8 cellular contexts compared by ENCODE assay signal in genomic region chr4:38866973-38867477, GRCh38. TPM values are rescaled to one million over a fixed set of nuclear protein-coding genes. Genes with fewer than 3 reads are reported as not detected.
DNase-seq lines count a peak whose midpoint lies in the region; ATAC-seq and TF ChIP-seq lines count a peak whose summit lies in the region.

No MANE protein-coding gene starts in this region.

- TF ChIP-seq EP300 in esophagus muscularis mucosa (IDR thresholded peaks at IDR 0.05) = no peak

- CTCF ChIA-PET in OCI-LY7 (lab: Charles Lee; ENCODE audit: unreplicated experiment) = no interaction called here

- DNase-seq in OCI-LY7 (ENCODE audit: low spot score) (no peak), esophagus muscularis mucosa (ENCODE audit: extremely low spot score) (no peak), skeletal muscle cell (ENCODE audit: low read depth) (no peak), HAP-1 (ENCODE audit: low spot score in 2 of 2) (no peak), D341Med (ENCODE audit: low spot score) (no peak), NCI-H2081 treated with DMSO at 0.1 percent for 48 hours (lab: John Stamatoyannopoulos, UW) (no peak)

- H3K4me3 ChIP-seq in OCI-LY7 (ENCODE audit: low read depth, low read length, poor library complexity, severe bottlenecking) = no peak overlapping the region
- H3K4me3 ChIP-seq in esophagus muscularis mucosa = peak overlapping the region; percentile 62 to 90 (median 87)
- H3K4me3 ChIP-seq in skeletal muscle cell (ENCODE audit: low read depth, low read length) = peak overlapping the region; percentile 47
- no peak overlapping the region for H3K4me3 ChIP-seq in HAP-1

- no peak for TF ChIP-seq CTCF in OCI-LY7 (conservative IDR thresholded peaks at IDR 0.05; ENCODE audit: low read length)
- no peak for TF ChIP-seq CTCF in esophagus muscularis mucosa (IDR thresholded peaks at IDR 0.05)

- WGBS in esophagus muscularis mucosa = 58% methylated on average over 9 of the region's 11 CpGs

- ATAC-seq in GM19372 (IDR thresholded peaks at IDR 0.05; ENCODE audit: low read depth, unreplicated experiment) = peak; percentile 19
- no peak for ATAC-seq in HG02763 (IDR thresholded peaks at IDR 0.05; ENCODE audit: unreplicated experiment)

- no TSS peak for BruUV-seq in OCI-LY7 (replicated peaks; lab: Mats Ljungman, UMichigan)

- in situ Hi-C loops in HAP-1 (cut with MboI; ENCODE audit: low sequenced_read_pairs) = no loop called here

- H3K9me3 ChIP-seq in OCI-LY7 (ENCODE audit: low read length) = no peaks in the 10 kb centered on the region
- no peaks in the 10 kb centered on the region for H3K9me3 ChIP-seq in esophagus muscularis mucosa
- H3K9me3 ChIP-seq in HAP-1 = no peaks in the 10 kb centered on the region

- H2AFZ ChIP-seq in OCI-LY7 (ENCODE audit: low read length) = no peak overlapping the region

- no peak overlapping the region for H3K27ac ChIP-seq in OCI-LY7 (ENCODE audit: low read depth, low read length, poor library complexity, severe bottlenecking)
- peak overlapping the region; percentile 89 to 95 (median 95) for H3K27ac ChIP-seq in esophagus muscularis mucosa (replicated peaks in 1 of 4)

- POLR2A ChIA-PET in OCI-LY7 (lab: Charles Lee) = interaction anchor here (0.6 to 1.0 kb wide), 3 partner anchors 103 to 835 kb away, joined by 3 read pairs; no protein-coding TSS in a partner anchor

- H3K36me3 ChIP-seq in OCI-LY7 (ENCODE audit: insufficient read depth, low read length) (no peaks in the 10 kb centered on the region), esophagus muscularis mucosa (peaks cover 0 to 13% (median 0%) of the 10 kb centered on the region in 4 donors), HAP-1 (replicated peaks) (no peaks in the 10 kb centered on the region)

- H3K4me2 ChIP-seq in OCI-LY7 (ENCODE audit: low read length) = peak overlapping the region; percentile 34; the same call in 1 of the 2 replicates

- H4K20me1 ChIP-seq in OCI-LY7 (ENCODE audit: insufficient read depth, low read length) = no peaks in the 10 kb centered on the region

- no peaks in the 10 kb centered on the region for H3K79me2 ChIP-seq in OCI-LY7 (ENCODE audit: insufficient read depth, low read depth, low read length)

- no peaks in the 10 kb centered on the region for H3K4me1 ChIP-seq in OCI-LY7 (ENCODE audit: insufficient read depth, low read length, poor library complexity, severe bottlenecking)
- H3K4me1 ChIP-seq in esophagus muscularis mucosa = peaks cover 12 to 44% (median 43%) of the 10 kb centered on the region in 4 donors
- H3K4me1 ChIP-seq in HAP-1 = no peaks in the 10 kb centered on the region

- no peaks in the 10 kb centered on the region for H3K9me2 ChIP-seq in OCI-LY7 (ENCODE audit: insufficient read depth, low read length)

- TF ChIP-seq POLR2A in esophagus muscularis mucosa (IDR thresholded peaks at IDR 0.05; ENCODE audit: low read depth) = no peak

- H3K27me3 ChIP-seq in esophagus muscularis mucosa (no peaks in the 10 kb centered on the region), HAP-1 (ENCODE audit: low read depth) (0 out of 2 replicates have a peak, but pooled peaks cover 3% of the 10 kb centered on the region)

- intact Hi-C loops in OCI-LY7 (cut with micrococcal nuclease; ENCODE audit: unreplicated experiment) (no loop called here), esophagus muscularis mucosa (cut with DNase I) (no loop called here)

RNA-seq across cellular contexts. Expression of gene FAM114A1, which starts 0.6 kb away (rescaled TPM):
- total RNA-seq in OCI-LY7 (2014; rRNA removed; shearing (Covaris generic)) = not detected in 2 replicates
- total RNA-seq in OCI-LY7 (2022) = not detected in 2 replicates
- 100 to 1,000 TPM in 3 of 4 donors, 10 to 100 TPM in 1; 88.6 to 145 (median 110) TPM for total RNA-seq in esophagus muscularis mucosa

RNA-seq across cellular contexts. Expression of gene TLR6, which starts 10.4 kb away (rescaled TPM):
- total RNA-seq in OCI-LY7 (2014; rRNA removed; shearing (Covaris generic)) = 1.5 TPM in 2 replicates
- total RNA-seq in OCI-LY7 (2022) (7.1 and 9.2 TPM in 2 replicates), esophagus muscularis mucosa (1 to 10 TPM; 1.1 to 1.8 (median 1.7) TPM)

Comparison
In these comparisons a context has a peak if more than half of its experiments do, and no peak if none do; other contexts are left out.
1. H3K4me3 ChIP-seq: peak in esophagus muscularis mucosa (4 of 4) and skeletal muscle cell (single experiment); none in OCI-LY7 (single experiment) and HAP-1 (single experiment).
2. RNA of gene FAM114A1, which starts 0.6 kb away (total RNA-seq): 88.6 to 145 TPM in esophagus muscularis mucosa; not detected in OCI-LY7; every median in the first group is over 10 times any median in the second.